Comparison of ENCODE assay signal across 19 cellular contexts in the genomic region with DNA sequence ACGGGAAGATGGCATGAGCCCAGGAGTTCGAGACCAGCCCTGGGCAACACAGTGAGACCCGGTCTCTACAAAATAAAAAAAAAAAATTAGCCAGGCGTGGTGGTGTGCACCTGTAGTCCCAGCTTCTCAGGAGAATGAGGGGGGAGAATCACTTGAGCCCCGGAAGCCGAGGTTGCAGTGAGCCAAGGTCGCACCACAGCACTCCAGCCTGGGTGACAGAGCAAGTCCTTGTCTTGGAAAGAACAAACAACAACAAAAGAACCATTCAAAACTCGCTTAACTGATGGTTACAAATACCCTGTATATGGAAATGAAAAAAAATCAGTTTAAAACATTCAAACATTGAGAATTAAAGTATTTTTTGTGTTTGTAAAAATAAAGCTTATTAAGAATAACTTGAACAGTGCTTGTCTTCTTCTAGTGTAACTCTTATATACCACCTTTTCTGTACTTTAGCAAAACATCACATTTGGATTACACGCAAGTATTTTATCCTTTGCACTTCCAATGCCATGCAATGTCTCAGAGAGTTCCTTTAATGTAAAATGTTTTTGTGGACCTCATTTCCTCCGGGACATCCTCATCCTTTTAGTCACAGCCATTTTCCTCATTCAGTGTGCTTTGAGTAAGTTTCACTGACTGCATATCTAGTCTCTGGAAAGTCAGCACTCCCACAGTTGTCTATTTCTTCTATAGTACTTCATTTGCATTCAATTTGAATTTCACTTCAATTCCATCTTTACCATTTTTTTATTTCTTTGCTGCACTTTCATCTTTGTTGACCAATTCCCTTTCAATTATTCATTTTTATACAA.
DNase-seq lines count a peak whose midpoint lies in the region; ATAC-seq and TF ChIP-seq lines count a peak whose summit lies in the region.
"Had no signal": no experiment of that assay in that cellular context is flagged by ENCODE, and none has a peak within 500 bp of the region (broad histone marks: within the 10 kb centered on the region; RNA-seq: fewer than 3 reads in every experiment).

No MANE protein-coding gene starts in this region.

- peak overlapping the region; percentile 58 for H3K4me3 Mint-ChIP-seq in nephron progenitor cell
- no peak overlapping the region for H3K4me3 Mint-ChIP-seq in CD8-positive, alpha-beta T cell
- H3K4me3 Mint-ChIP-seq: HFFc6, IgD-negative memory B cell had no signal

- H3K4me3 ChIP-seq in HUES6 (ENCODE audit: low read depth, low read length) = 0 out of 2 replicates have a peak overlapping the region, but pooled peaks have one; percentile 35
- H3K4me3 ChIP-seq in dorsolateral prefrontal cortex = peak overlapping the region in 57 of 59 donors; percentile 20 to 84 (median 56)
- H3K4me3 ChIP-seq in CD8-positive, alpha-beta T cell (ENCODE audit: low read depth, low read length) = no peak overlapping the region

- no peak overlapping the region for H3K27ac Mint-ChIP-seq in nephron progenitor cell
- no peak overlapping the region for H3K27ac Mint-ChIP-seq in CD8-positive, alpha-beta T cell
- H3K27ac Mint-ChIP-seq: CD4-positive, alpha-beta memory T cell; HFFc6; IgD-negative memory B cell; naive thymus-derived CD8-positive, alpha-beta T cell had no signal

- peaks cover 8% of the 10 kb centered on the region; the same call in 1 of the 2 replicates for H3K9me3 ChIP-seq in HUES6 (ENCODE audit: control insufficient read depth, insufficient read depth, low read depth, low read length)
- no peaks in the 10 kb centered on the region for H3K9me3 ChIP-seq in CD8-positive, alpha-beta T cell (ENCODE audit: low read length)

- H3K36me3 Mint-ChIP-seq in nephron progenitor cell (ENCODE audit: low read depth) = peaks cover 14% of the 10 kb centered on the region
- H3K36me3 Mint-ChIP-seq in CD8-positive, alpha-beta T cell = no peaks in the 10 kb centered on the region
- H3K36me3 Mint-ChIP-seq: CD4-positive, alpha-beta memory T cell; IgD-negative memory B cell had no signal

- H3K27ac ChIP-seq in HUES6 (ENCODE audit: low read depth, low read length) = no peak overlapping the region
- peak overlapping the region; percentile 40 to 99 (median 94) for H3K27ac ChIP-seq in dorsolateral prefrontal cortex
- peak overlapping the region; percentile 74 for H3K27ac ChIP-seq in temporal lobe (ENCODE audit: low read depth, low read length)
- H3K27ac ChIP-seq in CD8-positive, alpha-beta T cell (ENCODE audit: low read depth, low read length) = no peak overlapping the region

- H3K27me3 ChIP-seq in HUES6 (ENCODE audit: control insufficient read depth, insufficient read depth, low read length) (peaks cover 54% of the 10 kb centered on the region), dorsolateral prefrontal cortex (no peaks in the 10 kb centered on the region)
- no peaks in the 10 kb centered on the region for H3K27me3 ChIP-seq in CD8-positive, alpha-beta T cell (ENCODE audit: insufficient read depth, low read length)

- no peak overlapping the region for H3K9ac ChIP-seq in HUES6 (ENCODE audit: low read length)

- H3K27me3 Mint-ChIP-seq in nephron progenitor cell (ENCODE audit: low read depth, poor library complexity) = peaks cover 92% of the 10 kb centered on the region
- H3K27me3 Mint-ChIP-seq in CD8-positive, alpha-beta T cell (ENCODE audit: low read depth) = peaks cover 52% of the 10 kb centered on the region

- no peak for ATAC-seq in CD8-positive, alpha-beta T cell
- ATAC-seq: naive thymus-derived CD8-positive, alpha-beta T cell had no signal

- CTCF ChIA-PET in CD8-positive, alpha-beta T cell (lab: Charles Lee) = no interaction called here

- peaks cover 3% of the 10 kb centered on the region; the same call in 1 of the 2 replicates for H3K4me1 ChIP-seq in HUES6 (ENCODE audit: control insufficient read depth, insufficient read depth, low read length)
- no peaks in the 10 kb centered on the region for H3K4me1 ChIP-seq in CD8-positive, alpha-beta T cell (ENCODE audit: insufficient read depth, low read length)

- intact Hi-C loops in dorsolateral prefrontal cortex (cut with DNase I) = loop anchor here in 1 of 2 donors (5.0 kb wide), 1 partner anchor 33 kb away; no protein-coding TSS in a partner anchor
- intact Hi-C loops in CD8-positive, alpha-beta T cell (cut with DNase I, micrococcal nuclease) = no loop called here

- H3K4me1 Mint-ChIP-seq in nephron progenitor cell = peaks cover 3% of the 10 kb centered on the region
- peaks cover 2% of the 10 kb centered on the region for H3K4me1 Mint-ChIP-seq in CD8-positive, alpha-beta T cell (ENCODE audit: low read depth)

- POLR2A ChIA-PET in CD8-positive, alpha-beta T cell (lab: Charles Lee) = no interaction called here

- peaks cover 39% of the 10 kb centered on the region for H3K9me3 Mint-ChIP-seq in nephron progenitor cell
- H3K9me3 Mint-ChIP-seq in CD8-positive, alpha-beta T cell = peaks cover 3% of the 10 kb centered on the region
- H3K9me3 Mint-ChIP-seq: HFFc6 had no signal

- peak in 5 of 10 donors; percentile 49 to 74 (median 54) for DNase-seq in dorsolateral prefrontal cortex
- DNase-seq in nephron progenitor cell = no peak
- DNase-seq in COLO829 (ENCODE audit: low spot score) = no peak
- no peak for DNase-seq in stimulated activated naive CD4-positive, alpha-beta T cell (lab: John Stamatoyannopoulos, UW)
- DNase-seq in CD8-positive, alpha-beta T cell = no peak
- DNase-seq: activated CD4-positive, alpha-beta T cell treated with anti-CD3 and anti-CD28 coated beads, Interleukin-2, amount 50 U/mL, for 1 hour; activated naive CD4-positive, alpha-beta T cell treated with anti-CD3 and anti-CD28 coated beads, Interleukin-2, amount 50 U/mL, for 16 hours; aorta; CD4-positive, alpha-beta memory T cell; central memory CD4-positive, alpha-beta T cell; erythroblast; HFFc6; naive thymus-derived CD8-positive, alpha-beta T cell; NCI-H1105 treated with DMSO at 0.1 percent for 48 hours; NCI-H774; T-helper 9 cell had no signal

- no peaks in the 10 kb centered on the region for H3K36me3 ChIP-seq in HUES6 (ENCODE audit: control insufficient read depth, insufficient read depth, low read length)
- no peaks in the 10 kb centered on the region for H3K36me3 ChIP-seq in CD8-positive, alpha-beta T cell (ENCODE audit: insufficient read depth, low read length)

- TF ChIP-seq CTCF in dorsolateral prefrontal cortex (IDR thresholded peaks at IDR 0.05 in 54 of 56, conservative IDR thresholded peaks at IDR 0.05 in 2 of 56; ENCODE audit: low read depth in 1 of 56, partially characterized antibody in 56 of 56) (peak in 2 of 56 donors; percentile 3 to 5), nephron progenitor cell (IDR thresholded peaks at IDR 0.05) (no peak)
- no peak for TF ChIP-seq CTCF in CD8-positive, alpha-beta T cell (IDR thresholded peaks at IDR 0.05)

Comparison
In these comparisons a context has a peak if more than half of its experiments do, and no peak if none do; other contexts are left out.
1. H3K27ac ChIP-seq: peak in dorsolateral prefrontal cortex (59 of 59) and temporal lobe (single experiment); none in HUES6 (single experiment) and CD8-positive, alpha-beta T cell (single experiment).